ENCODE assay signal across 8 cellular contexts in genomic region chr2:174341301-174341994, GRCh38. TPM values are rescaled to one million over a fixed set of nuclear protein-coding genes. Genes with fewer than 3 reads are reported as not detected.
A peak's percentile ranks its signal among the peaks of the same experiment; 100 is the strongest.
DNase-seq lines count a peak whose midpoint lies in the region; ATAC-seq and TF ChIP-seq lines count a peak whose summit lies in the region.

No MANE protein-coding gene starts in this region.

- H3K4me1 Mint-ChIP-seq in brain: peaks cover 55% of the 10 kb centered on the region

- H3K4me3 ChIP-seq in iPS-18c (ENCODE audit: insufficient read depth, low read depth, low read length) (peak overlapping the region; percentile 37; the same call in 1 of the 2 replicates), spleen (peak overlapping the region in 4 of 8 donors; percentile 3 to 54 (median 9))

- peak; percentile 93 for DNase-seq in DMS53 treated with DMSO at 0.1 percent for 48 hours (lab: John Stamatoyannopoulos, UW; ENCODE audit: unreplicated experiment)
- DNase-seq in H4 (ENCODE audit: low spot score): peak; percentile 60
- peak; percentile 44 for DNase-seq in NCI-H146 (lab: John Stamatoyannopoulos, UW)
- DNase-seq in UCSD-AML1 (lab: John Stamatoyannopoulos, UW; ENCODE audit: unreplicated experiment): peak; percentile 86
- peak; percentile 98 for DNase-seq in spleen

- intact Hi-C loops in spleen (cut with DNase I; ENCODE audit: low total_unique reads): loop anchor here (5.0 kb wide), 1 partner anchor 939 kb away; no protein-coding TSS in a partner anchor

- H3K9me3 ChIP-seq in iPS-18c (ENCODE audit: control insufficient read depth, insufficient read depth, low read length): no peaks in the 10 kb centered on the region
- no peaks in the 10 kb centered on the region for H3K9me3 ChIP-seq in spleen

- no peak for TF ChIP-seq POLR2A in spleen (IDR thresholded peaks at IDR 0.05)

- peak overlapping the region in 4 of 5 experiments; percentile 44 to 89 (median 72) for H3K27ac Mint-ChIP-seq in brain

- WGBS in spleen, 5 donors: 0 to 2% (median 1%) methylated on average over 31 of the region's 31 CpGs

- peaks cover 75% of the 10 kb centered on the region for H3K27me3 Mint-ChIP-seq in brain

- peaks cover 6% of the 10 kb centered on the region for H3K36me3 Mint-ChIP-seq in brain

- H3K27me3 ChIP-seq in spleen (replicated peaks in 1 of 7): peaks cover 6 to 97% (median 91%) of the 10 kb centered on the region in 7 donors

- H3K9me3 Mint-ChIP-seq in brain: peaks cover 0 to 3% (median 0%) of the 10 kb centered on the region in 5 experiments

- no peak overlapping the region for H3K27ac ChIP-seq in spleen

- H3K4me3 Mint-ChIP-seq in brain: peak overlapping the region; percentile 67 to 86 (median 82)

- H3K36me3 ChIP-seq in spleen: peaks cover 0 to under 1% (median 0%) of the 10 kb centered on the region in 6 donors

- peak; percentile 96 to 98 for TF ChIP-seq CTCF in brain (conservative IDR thresholded peaks at IDR 0.05)
- TF ChIP-seq CTCF in spleen (IDR thresholded peaks at IDR 0.05 in 8 of 11, conservative IDR thresholded peaks at IDR 0.05 in 3 of 11): peak; percentile 72 to 99 (median 97)

- H3K4me1 ChIP-seq in spleen: peaks cover 26 to 74% (median 64%) of the 10 kb centered on the region in 6 donors

- ATAC-seq in HG03097 (IDR thresholded peaks at IDR 0.05; ENCODE audit: low FRiP score, unreplicated experiment): no peak

RNA-seq across cellular contexts. Expression of gene SP9, which starts 6.7 kb away (rescaled TPM):
- total RNA-seq in H4 (2014; rRNA removed; shearing (Covaris generic)): 0.10 TPM in 2 replicates
- 0.61 TPM for polyA plus RNA-seq in brain (ENCODE audit: insufficient read depth, low read depth, low replicate concordance)
- not detected for total RNA-seq in spleen
- not detected for polyA plus RNA-seq in spleen

RNA-seq across cellular contexts. Expression of gene SCRN3, which starts 54.1 kb away (rescaled TPM):
- total RNA-seq in H4 (2014; rRNA removed; shearing (Covaris generic)): 15.4 and 15.6 TPM in 2 replicates
- 9.6 TPM for polyA plus RNA-seq in brain (ENCODE audit: insufficient read depth, low read depth, low replicate concordance)
- total RNA-seq in spleen: 10 to 100 TPM; 14.6 to 24.9 (median 22.5) TPM
- polyA plus RNA-seq in spleen: 10 to 100 TPM in 2 of 3 donors, 1 to 10 TPM in 1; 8.4 to 12.3 (median 10.1) TPM

Comparison
In these comparisons a context has a peak if more than half of its experiments do, and no peak if none do; other contexts are left out.
1. DNase-seq: peak in every context shown above with its lines; median percentile 98 in spleen; 93 in DMS53 treated with DMSO at 0.1 percent for 48 hours; 86 in UCSD-AML1; 60 in H4; 44 in NCI-H146.